8 cellular contexts compared by ENCODE assay signal in the genomic region with DNA sequence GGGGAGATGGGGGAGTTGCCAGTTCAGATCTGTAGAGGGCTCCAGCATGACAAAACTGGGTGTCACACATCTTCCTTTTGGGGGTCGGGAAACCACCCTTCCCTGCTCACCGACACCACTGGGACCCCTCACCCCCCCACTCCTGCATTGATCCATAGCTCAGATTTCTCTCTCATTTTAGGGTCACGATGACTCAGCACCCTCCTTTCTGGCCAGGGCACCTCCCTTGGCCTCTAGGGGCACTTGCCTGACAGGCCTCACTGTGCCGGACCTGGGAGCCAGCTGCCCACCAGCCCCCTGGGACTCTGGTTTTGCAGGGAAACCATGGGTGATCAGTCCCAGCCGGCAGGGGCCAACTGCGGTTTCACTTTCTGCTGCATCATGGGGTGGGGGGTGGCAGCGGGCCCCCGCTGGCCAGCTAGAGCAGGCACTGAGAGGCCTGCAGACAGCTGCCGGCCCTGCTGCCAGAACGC.
DNase-seq lines count a peak whose midpoint lies in the region; ATAC-seq and TF ChIP-seq lines count a peak whose summit lies in the region.

No MANE protein-coding gene starts in this region.

- H3K36me3 Mint-ChIP-seq in T-helper 17 cell (ENCODE audit: low read depth): no peaks in the 10 kb centered on the region

- no peaks in the 10 kb centered on the region for H3K27me3 Mint-ChIP-seq in T-helper 17 cell

- H3K4me1 ChIP-seq in thoracic aorta (ENCODE audit: control insufficient read depth in 1 of 2, low read depth in 2 of 2): peaks cover 16 to 68% of the 10 kb centered on the region in 2 donors
- H3K4me1 ChIP-seq in left lung: peaks cover 0 to 3% of the 10 kb centered on the region in 2 donors

- peak; percentile 43 for DNase-seq in AG08396 (ENCODE audit: low spot score)
- peak; percentile 58 for DNase-seq in ecto neural progenitor cell (ENCODE audit: low spot score)
- DNase-seq in thoracic aorta (ENCODE audit: low spot score): no peak
- DNase-seq in left lung: no peak
- DNase-seq in T-helper 17 cell: no peak
- DNase-seq in DMS79 treated with DMSO at 0.1 percent for 48 hours (lab: John Stamatoyannopoulos, UW): no peak

- TF ChIP-seq CTCF in thoracic aorta (IDR thresholded peaks at IDR 0.05) (no peak), left lung (IDR thresholded peaks at IDR 0.05) (no peak)

- H3K36me3 ChIP-seq in thoracic aorta (no peaks in the 10 kb centered on the region), left lung (no peaks in the 10 kb centered on the region)

- H3K27ac ChIP-seq in thoracic aorta (no peak overlapping the region), left lung (no peak overlapping the region)

- peaks cover 7% of the 10 kb centered on the region for H3K4me1 Mint-ChIP-seq in T-helper 17 cell

- H3K4me3 ChIP-seq in thoracic aorta (peak overlapping the region; percentile 48), left lung (no peak overlapping the region)

- H3K27me3 ChIP-seq in thoracic aorta (replicated peaks; ENCODE audit: insufficient read depth) (no peaks in the 10 kb centered on the region), left lung (peaks cover 0 to 16% of the 10 kb centered on the region in 2 donors)

- H3K27ac Mint-ChIP-seq in T-helper 17 cell: no peak overlapping the region

- H3K9me3 ChIP-seq in thoracic aorta (no peaks in the 10 kb centered on the region), left lung (no peaks in the 10 kb centered on the region), T-helper 17 cell (ENCODE audit: control insufficient read depth, low read length, poor library complexity, severe bottlenecking) (no peaks in the 10 kb centered on the region)

- ATAC-seq in GM19372 (IDR thresholded peaks at IDR 0.05; ENCODE audit: low read depth, unreplicated experiment) (peak; percentile 65), HG03460 (IDR thresholded peaks at IDR 0.05; ENCODE audit: unreplicated experiment) (peak; percentile 76), thoracic aorta (ENCODE audit: insufficient number of reproducible peaks, low FRiP score, low read depth) (no peak), left lung (no peak), T-helper 17 cell (no peak)

- intact Hi-C loops in left lung (cut with DNase I): no loop called here

- no peak overlapping the region for H3K4me3 Mint-ChIP-seq in T-helper 17 cell

Comparison
In these comparisons a context has a peak if more than half of its experiments do, and no peak if none do; other contexts are left out.
1. DNase-seq: peak in AG08396 (single experiment) and ecto neural progenitor cell (single experiment); none in thoracic aorta (single experiment), left lung (0 of 2), T-helper 17 cell (0 of 3) and DMS79 treated with DMSO at 0.1 percent for 48 hours (single experiment).
2. ATAC-seq: peak in GM19372 (single experiment) and HG03460 (single experiment); none in thoracic aorta (single experiment), left lung (single experiment) and T-helper 17 cell (single experiment).